In genomic region chr2:183487316-183487715, GRCh38 we compare ENCODE assay signal across 25 cellular contexts.
"Had no signal": no experiment of that assay in that cellular context is flagged by ENCODE, and none has a peak within 500 bp of the region (broad histone marks: within the 10 kb centered on the region; RNA-seq: fewer than 3 reads in every experiment).

No MANE protein-coding gene starts in this region.

- H3K79me2 ChIP-seq: hepatocyte, parathyroid adenoma had no signal

- H3K9ac ChIP-seq: neural progenitor cell, parathyroid adenoma had no signal

- ATAC-seq: natural killer cell; psoas muscle; right cardiac atrium; sciatic nerve; stimulated activated effector memory CD8-positive, alpha-beta T cell treated with anti-CD3 and anti-CD28 coated beads, Interleukin-12 subunit alpha, Interleukin-12 subunit beta, amount 100 ng/mL, for 72 hours; upper lobe of right lung had no signal

- H3K4me2 ChIP-seq: hepatocyte, neural progenitor cell had no signal

- DNase-seq: islet precursor cell; left ventricle myocardium inferior; mesendoderm; naive B cell; natural killer cell; nephron progenitor cell; occipital lobe; psoas muscle; right cardiac atrium; small intestine; spleen; stimulated activated CD4-positive, alpha-beta T cell treated with anti-CD3 and anti-CD28 coated beads, Interleukin-4, amount 100 ng/mL, for 24 hours; stimulated activated naive CD4-positive, alpha-beta T cell; tibial artery; upper lobe of right lung had no signal

- H3K36me3 ChIP-seq: left ventricle myocardium inferior, neural progenitor cell, neutrophil, spleen, suprapubic skin, thoracic aorta, tibial artery, upper lobe of right lung had no signal

- FAIRE-seq: small intestine, urothelium cell line had no signal

- H3K27ac ChIP-seq: hepatocyte, left ventricle myocardium inferior, neural progenitor cell, neutrophil, parathyroid adenoma, psoas muscle, spleen, suprapubic skin, thoracic aorta, tibial artery, upper lobe of right lung had no signal

- H3K4me1 ChIP-seq: parathyroid adenoma, psoas muscle, spleen, suprapubic skin, upper lobe of right lung had no signal

- H2AFZ ChIP-seq: hepatocyte, neural progenitor cell, parathyroid adenoma had no signal

- H3K27me3 ChIP-seq: hepatocyte, neural progenitor cell, neutrophil, spleen, suprapubic skin, tibial artery, upper lobe of right lung had no signal

- H3K4me3 ChIP-seq: hepatocyte, left ventricle myocardium inferior, lung, neural progenitor cell, psoas muscle, spleen, suprapubic skin, thoracic aorta, tibial artery, upper lobe of right lung had no signal

- H3K9me3 ChIP-seq: neutrophil, psoas muscle, suprapubic skin, thoracic aorta, tibial artery, upper lobe of right lung had no signal
